Comparison of ENCODE assay signal across 18 cellular contexts in genomic region chr1:171460018-171460585, GRCh38.
"Had no signal": no experiment of that assay in that cellular context is flagged by ENCODE, and none has a peak within 500 bp of the region (broad histone marks: within the 10 kb centered on the region; RNA-seq: fewer than 3 reads in every experiment).

No MANE protein-coding gene starts in this region.

- H3K9me3 Mint-ChIP-seq: activated naive CD8-positive, alpha-beta T cell treated with anti-CD3 and anti-CD28 coated beads, Interleukin-2, amount 10 ng/mL, durations not matched to agents 7 days and 5 days; T-helper 1 cell treated with Interleukin-12 subunit alpha and Interleukin-12 subunit beta and Interleukin-4 antibody, amounts not matched to agents 30 μg/mL and 1 μg/mL, for 36 hours had no signal

- H3K27ac ChIP-seq: adrenal gland had no signal

- H3K27me3 ChIP-seq: adrenal gland had no signal

- H3K9me3 ChIP-seq: adrenal gland had no signal

- H3K36me3 Mint-ChIP-seq: activated naive CD8-positive, alpha-beta T cell treated with anti-CD3 and anti-CD28 coated beads, Interleukin-2, amount 10 ng/mL, durations not matched to agents 7 days and 5 days had no signal

- H3K4me3 Mint-ChIP-seq: activated CD8-positive, alpha-beta T cell treated with anti-CD3 and anti-CD28 coated beads, Interleukin-2, amount 10 ng/mL, durations not matched to agents 7 days and 5 days; activated naive CD8-positive, alpha-beta T cell treated with anti-CD3 and anti-CD28 coated beads, Interleukin-2, amount 10 ng/mL, durations not matched to agents 7 days and 5 days; T-helper 1 cell treated with Interleukin-12 subunit alpha and Interleukin-12 subunit beta and Interleukin-4 antibody, amounts not matched to agents 30 μg/mL and 1 μg/mL, for 36 hours had no signal

- DNase-seq: activated CD4-positive, alpha-beta T cell treated with anti-CD3 and anti-CD28 coated beads for 48 hours; activated CD4-positive, alpha-beta T cell treated with anti-CD3 and anti-CD28 coated beads, Interleukin-2, amount 50 U/mL, for 4 hours; activated CD4-positive, CD25-positive, alpha-beta regulatory T cell treated with anti-CD3 and anti-CD28 coated beads, Interleukin-2, amount 50 U/mL, for 72 hours; activated CD8-positive, alpha-beta T cell treated with anti-CD3 and anti-CD28 coated beads, Interleukin-2, amount 10 ng/mL, durations not matched to agents 7 days and 5 days; activated naive CD4-positive, alpha-beta T cell treated with anti-CD3 and anti-CD28 coated beads, Interleukin-2, amount 50 U/mL, for 16 hours; activated naive CD8-positive, alpha-beta T cell treated with anti-CD3 and anti-CD28 coated beads, Interleukin-2, amount 10 ng/mL, durations not matched to agents 7 days and 5 days; activated T-cell treated with anti-CD3 and anti-CD28 coated beads, Interleukin-2, amount 50 U/mL, for 1 hour; adrenal gland; anterior cingulate cortex; MM.1S; NCI-H1105; NCI-H1436; NCI-H1694 treated with DMSO at 0.1 percent for 48 hours; NCI-H2081; NCI-H446; NCI-H524; SHP77 treated with DMSO at 0.1 percent for 48 hours had no signal

- H3K4me1 ChIP-seq: adrenal gland had no signal

- H3K27ac Mint-ChIP-seq: activated CD8-positive, alpha-beta T cell treated with anti-CD3 and anti-CD28 coated beads, Interleukin-2, amount 10 ng/mL, durations not matched to agents 7 days and 5 days; activated naive CD8-positive, alpha-beta T cell treated with anti-CD3 and anti-CD28 coated beads, Interleukin-2, amount 10 ng/mL, durations not matched to agents 7 days and 5 days; T-helper 1 cell treated with Interleukin-12 subunit alpha and Interleukin-12 subunit beta and Interleukin-4 antibody, amounts not matched to agents 30 μg/mL and 1 μg/mL, for 36 hours had no signal

- H3K4me3 ChIP-seq: adrenal gland had no signal

- H3K4me1 Mint-ChIP-seq: activated naive CD8-positive, alpha-beta T cell treated with anti-CD3 and anti-CD28 coated beads, Interleukin-2, amount 10 ng/mL, durations not matched to agents 7 days and 5 days had no signal

- ATAC-seq: activated CD8-positive, alpha-beta T cell treated with anti-CD3 and anti-CD28 coated beads, Interleukin-2, amount 10 ng/mL, durations not matched to agents 7 days and 5 days had no signal

- H3K36me3 ChIP-seq: adrenal gland had no signal
